ENCODE assay signal across 8 cellular contexts in the genomic region with DNA sequence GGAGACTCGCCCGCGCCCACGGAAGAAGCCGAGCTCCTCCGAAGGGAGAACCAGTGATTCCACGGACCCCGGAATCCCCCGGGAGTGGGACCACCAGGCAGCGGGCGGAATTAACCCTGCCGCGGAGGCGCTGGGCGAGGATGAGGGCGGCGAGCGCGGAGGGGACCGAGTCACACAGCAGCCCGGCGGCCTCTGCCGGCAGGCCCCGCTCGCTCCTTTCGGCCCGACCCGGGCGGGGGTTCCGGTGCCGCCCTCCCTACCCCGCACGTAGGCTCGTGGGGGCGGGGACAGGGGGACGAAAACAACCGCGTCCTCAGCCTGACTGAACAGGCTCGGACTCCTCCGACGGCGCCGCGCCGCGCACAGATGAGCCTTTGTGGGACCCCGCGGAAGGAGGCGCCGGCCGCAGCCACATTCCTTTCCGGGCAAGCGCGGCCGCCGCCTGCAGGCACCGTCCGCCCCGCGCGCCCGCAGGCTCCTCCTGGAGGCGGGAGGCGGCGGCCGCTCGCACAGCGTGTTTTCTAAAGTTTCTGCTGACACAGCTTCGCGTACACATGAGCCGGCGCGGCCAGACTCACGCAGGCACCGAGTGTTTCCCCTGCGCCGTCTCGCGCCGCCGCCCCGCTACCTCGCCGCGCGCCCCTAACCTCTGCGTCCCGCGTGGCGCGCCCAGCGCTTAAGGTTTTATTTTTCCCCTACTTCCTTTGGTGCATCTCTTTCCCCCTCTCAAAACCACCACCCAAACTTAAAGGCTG.
A peak's percentile ranks its signal among the peaks of the same experiment; 100 is the strongest.
DNase-seq lines count a peak whose midpoint lies in the region; TF ChIP-seq lines count a peak whose summit lies in the region.

No MANE protein-coding gene starts in this region.

- H3K36me3 ChIP-seq in neutrophil: no peaks in the 10 kb centered on the region

- no peaks in the 10 kb centered on the region for H3K27me3 ChIP-seq in neutrophil

- peak overlapping the region; percentile 92 to 95 for H3K4me3 ChIP-seq in neutrophil (ENCODE audit: low read depth in 1 of 2, low read length in 1 of 2)

- peak overlapping the region; percentile 97 for H3K27ac ChIP-seq in neutrophil
- peak overlapping the region; percentile 97 for H3K27ac ChIP-seq in substantia nigra (ENCODE audit: low read depth, low read length, poor library complexity, severe bottlenecking)

- H3K9me3 ChIP-seq in neutrophil: no peaks in the 10 kb centered on the region

- DNase-seq in GM03348 (ENCODE audit: low spot score): peak; percentile 94
- peak; percentile 57 for DNase-seq in GOT3 (lab: John Stamatoyannopoulos, UW)
- peak; percentile 72 to 77 for DNase-seq in Kasumi-1 (lab: John Stamatoyannopoulos, UW)
- DNase-seq in SHP77 treated with DMSO at 0.1 percent for 48 hours (lab: John Stamatoyannopoulos, UW): peak; percentile 53
- peak; percentile 67 to 89 (median 72) for DNase-seq in activated naive CD4-positive, alpha-beta T cell (lab: John Stamatoyannopoulos, UW)
- DNase-seq in foreskin melanocyte: peak; percentile 87
- DNase-seq in substantia nigra (lab: John Stamatoyannopoulos, UW): peak; percentile 60 to 93 (median 86)

- peak; percentile 54 for TF ChIP-seq CTCF in neutrophil (IDR thresholded peaks at IDR 0.05)

- peaks cover 25 to 31% of the 10 kb centered on the region in 2 experiments for H3K4me1 ChIP-seq in neutrophil (ENCODE audit: control insufficient read depth in 1 of 2, insufficient read depth in 1 of 2, low read depth in 1 of 2, low read length in 1 of 2)

Comparison
In these comparisons a context has a peak if more than half of its experiments do, and no peak if none do; other contexts are left out.
1. Peak in every context shown above with its lines: DNase-seq, H3K4me3 ChIP-seq and H3K27ac ChIP-seq.